ENCODE assay signal across 9 cellular contexts in genomic region chr9:137129089-137129455, GRCh38. TPM values are rescaled to one million over a fixed set of nuclear protein-coding genes. Genes with fewer than 3 reads are reported as not detected.
DNase-seq lines count a peak whose midpoint lies in the region; ATAC-seq and TF ChIP-seq lines count a peak whose summit lies in the region.
"Had no signal": no experiment of that assay in that cellular context is flagged by ENCODE, and none has a peak within 500 bp of the region (broad histone marks: within the 10 kb centered on the region; RNA-seq: fewer than 3 reads in every experiment).

No MANE protein-coding gene starts in this region.

- H3K4me1 ChIP-seq in DND-41 (ENCODE audit: insufficient read depth, low read length) (peaks cover 36% of the 10 kb centered on the region), HCT116 (ENCODE audit: control insufficient read depth in 1 of 2, insufficient read depth in 2 of 2, low read length in 2 of 2) (peaks cover 19 to 37% of the 10 kb centered on the region in 2 experiments; a peak in 3 of 4 replicates), ovary (ENCODE audit: insufficient read depth) (peaks cover 12% of the 10 kb centered on the region)

- peak overlapping the region; percentile 85 to 98 for H3K4me3 ChIP-seq in DND-41 (ENCODE audit: low read depth in 1 of 2, low read length in 2 of 2)
- H3K4me3 ChIP-seq in HCT116 (replicated peaks in 1 of 2; ENCODE audit: low read depth in 1 of 2, low read length in 2 of 2): peak overlapping the region; percentile 85 to 94
- H3K4me3 ChIP-seq in SU-DHL-6 (ENCODE audit: insufficient read depth, low read length, poor library complexity, severe bottlenecking): peak overlapping the region; percentile 61
- peak overlapping the region; percentile 76 for H3K4me3 ChIP-seq in fibroblast of pulmonary artery (replicated peaks; ENCODE audit: low read depth, low read length)
- H3K4me3 ChIP-seq in ovary: peak overlapping the region; percentile 65

- POLR2A ChIA-PET in HCT116 (lab: Charles Lee): interaction anchor here (0.8 to 1.6 kb wide), 7 partner anchors 22 to 112 kb away, joined by 3 to 20 read pairs (median 4); partner anchors contain the start of genes MAN1B1, RNF224 and TPRN

- H3F3A ChIP-seq in SU-DHL-6 (ENCODE audit: insufficient read depth): peaks cover 25% of the 10 kb centered on the region

- TF ChIP-seq EP300 in ovary (IDR thresholded peaks at IDR 0.05): no peak

- no TSS peak for BruUV-seq in HCT116 (replicated peaks; lab: Mats Ljungman, UMichigan)

- ATAC-seq in DND-41 (ENCODE audit: insufficient read depth, low read depth): peak; percentile 0; the same call in 1 of the 3 replicates
- ATAC-seq in HCT116: peak; percentile 16
- ATAC-seq in HG03457 (IDR thresholded peaks at IDR 0.05; ENCODE audit: unreplicated experiment): no peak

- peak overlapping the region; percentile 91 for H3K9ac ChIP-seq in DND-41 (ENCODE audit: low read depth, low read length)
- peak overlapping the region; percentile 97 for H3K9ac ChIP-seq in HCT116 (ENCODE audit: low read length)
- H3K9ac ChIP-seq in SU-DHL-6 (ENCODE audit: low read length): peak overlapping the region; percentile 81

- H3K9me2 ChIP-seq in HCT116 (ENCODE audit: insufficient read depth): no peaks in the 10 kb centered on the region
- H3K9me2 ChIP-seq in SU-DHL-6 (replicated peaks; ENCODE audit: insufficient read depth, low read length): no peaks in the 10 kb centered on the region

- H3K36me3 ChIP-seq in DND-41 (ENCODE audit: insufficient read depth, low read length) (no peaks in the 10 kb centered on the region; the same call in 1 of the 2 replicates), HCT116 (ENCODE audit: control insufficient read depth in 1 of 2, insufficient read depth in 2 of 2, low read length in 2 of 2) (no peaks in the 10 kb centered on the region), SU-DHL-6 (ENCODE audit: low read length) (no peaks in the 10 kb centered on the region), ovary (no peaks in the 10 kb centered on the region)

- no peaks in the 10 kb centered on the region for H3K27me3 ChIP-seq in DND-41 (ENCODE audit: insufficient read depth, low read length, poor library complexity)
- no peaks in the 10 kb centered on the region for H3K27me3 ChIP-seq in HCT116 (ENCODE audit: insufficient read depth, low read length)
- no peaks in the 10 kb centered on the region for H3K27me3 ChIP-seq in SU-DHL-6 (ENCODE audit: low read length)
- H3K27me3 ChIP-seq in ovary: no peaks in the 10 kb centered on the region

- DNase-seq in DND-41 (peak; percentile 33), HCT116 (ENCODE audit: low read depth, low spot score) (no peak), fibroblast of pulmonary artery (ENCODE audit: low read depth) (peak; percentile 17), ovary (no peak), NCI-H524 treated with DMSO at 0.1 percent for 48 hours (lab: John Stamatoyannopoulos, UW) (no peak), DMS153 treated with DMSO at 0.1 percent for 48 hours (lab: John Stamatoyannopoulos, UW; ENCODE audit: unreplicated experiment) (no peak)

- TF ChIP-seq POLR2A in HCT116 (IDR thresholded peaks at IDR 0.05; ENCODE audit: borderline replicate concordance, extremely low read depth, insufficient read depth, insufficient read length) (no peak), ovary (IDR thresholded peaks at IDR 0.05) (no peak)

- no peak for TF ChIP-seq RAD21 in HCT116 (IDR thresholded peaks at IDR 0.05; ENCODE audit: low read depth)

- H3K27ac ChIP-seq in DND-41 (ENCODE audit: low read length): peak overlapping the region; percentile 91
- H3K27ac ChIP-seq in HCT116 (ENCODE audit: low read depth, low read length): peak overlapping the region; percentile 89
- H3K27ac ChIP-seq in SU-DHL-6 (ENCODE audit: low read depth, low read length): peak overlapping the region; percentile 90
- H3K27ac ChIP-seq in ovary: peak overlapping the region in 1 of 2 donors; percentile 31

- 3 to 6% (median 5%) methylated on average over 15 to 26 of the region's 26 CpGs for WGBS in ovary, 3 donors

- H3K4me2 ChIP-seq in DND-41 (ENCODE audit: insufficient read depth, low read length) (peak overlapping the region; percentile 87), HCT116 (ENCODE audit: low read length) (peak overlapping the region; percentile 86), SU-DHL-6 (ENCODE audit: low read depth, low read length, poor library complexity, severe bottlenecking) (peak overlapping the region; percentile 87)

- H4K20me1 ChIP-seq in DND-41 (ENCODE audit: insufficient read depth, low read length): no peaks in the 10 kb centered on the region
- 0 out of 2 replicates have a peak, but pooled peaks cover 3% of the 10 kb centered on the region for H4K20me1 ChIP-seq in HCT116 (ENCODE audit: insufficient read depth)
- H4K20me1 ChIP-seq in SU-DHL-6 (ENCODE audit: low read depth, low read length): no peaks in the 10 kb centered on the region

- intact Hi-C loops in HCT116 (cut with micrococcal nuclease) (no loop called here), ovary (cut with DNase I) (loop anchor here in 1 of 4 donors (5.0 kb wide), 1 partner anchor 98 kb away; the partner anchor contains the start of genes CYSRT1 and RNF224)

- H3K9me3 ChIP-seq in DND-41 (ENCODE audit: insufficient read depth, low read length, severe bottlenecking) (no peaks in the 10 kb centered on the region), HCT116 (ENCODE audit: control insufficient read depth in 1 of 2, insufficient read depth in 1 of 2, low read depth in 1 of 2, low read length in 2 of 2) (no peaks in the 10 kb centered on the region), SU-DHL-6 (ENCODE audit: insufficient read depth, low read length) (no peaks in the 10 kb centered on the region), ovary (peaks cover 0 to 6% of the 10 kb centered on the region in 2 donors)

- H2AFZ ChIP-seq in DND-41 (ENCODE audit: low read depth, low read length): peak overlapping the region; percentile 96
- H2AFZ ChIP-seq in HCT116 (ENCODE audit: low read depth, low read length, poor library complexity, severe bottlenecking): no peak overlapping the region
- H2AFZ ChIP-seq in SU-DHL-6 (ENCODE audit: low read depth, low read length, severe bottlenecking): peak overlapping the region; percentile 90

- TF ChIP-seq CTCF in DND-41 (IDR thresholded peaks at IDR 0.05; ENCODE audit: borderline replicate concordance, extremely low read depth, low read length, poor library complexity, severe bottlenecking) (no peak), HCT116 (IDR thresholded peaks at IDR 0.05 in 2 of 3, conservative IDR thresholded peaks at IDR 0.05 in 1 of 3; ENCODE audit: borderline replicate concordance in 1 of 3, insufficient read depth in 1 of 3, low read depth in 2 of 3, low read length in 2 of 3) (no peak), SU-DHL-6 (IDR thresholded peaks at IDR 0.05; ENCODE audit: insufficient read depth, low read length, poor library complexity, severe bottlenecking) (no peak), fibroblast of pulmonary artery (IDR thresholded peaks at IDR 0.05; ENCODE audit: low read length, missing control alignments) (no peak), ovary (IDR thresholded peaks at IDR 0.05) (no peak)

- RAD21 ChIA-PET in HCT116 (lab: Charles Lee; ENCODE audit: low non-redundant PET in 1 of 2, low total read pairs in 2 of 2, uncharacterized antibody in 2 of 2, unreplicated experiment in 2 of 2): interaction anchor here in 1 of 2 experiments (1.0 kb wide), 2 partner anchors 98 to 108 kb away, joined by 3 read pairs; partner anchors contain the start of gene RNF224

- H3K79me2 ChIP-seq in DND-41 (ENCODE audit: insufficient read depth, low read length): peaks cover 40% of the 10 kb centered on the region
- peaks cover 31% of the 10 kb centered on the region for H3K79me2 ChIP-seq in HCT116 (ENCODE audit: insufficient read depth, low read length)
- H3K79me2 ChIP-seq in SU-DHL-6 (ENCODE audit: insufficient read depth, low read length): peaks cover 15% of the 10 kb centered on the region

- CTCF ChIA-PET in HCT116 (lab: Charles Lee): interaction anchor here (0.9 to 3.3 kb wide), 5 partner anchors 21 to 107 kb away, joined by 3 to 21 read pairs (median 8); partner anchors contain the start of gene RNF224

TF ChIP-seq in HCT116, 20 proteins besides CTCF, POLR2A, EP300 and RAD21:
- no peak for TF ChIP-seq TCF7L2 (IDR thresholded peaks at IDR 0.05; ENCODE audit: borderline replicate concordance, extremely low read depth, insufficient read depth, insufficient read length)
- TF ChIP-seq POLR2AphosphoS5 (IDR thresholded peaks at IDR 0.05; ENCODE audit: low read depth, low read length): no peak
- TF ChIP-seq ZFX (IDR thresholded peaks at IDR 0.05): 0 out of 2 replicates have a peak, but pooled peaks have one; percentile 87
- no peak for TF ChIP-seq EZH2phosphoT487 (IDR thresholded peaks at IDR 0.05; ENCODE audit: borderline replicate concordance)
- TF ChIP-seq YY1 (IDR thresholded peaks at IDR 0.05; ENCODE audit: extremely low read depth, insufficient replicate concordance, low read depth, low read length): no peak
- no peak for TF ChIP-seq ATF3 (IDR thresholded peaks at IDR 0.05)
- no peak for TF ChIP-seq MAX (IDR thresholded peaks at IDR 0.05)

RNA-seq across cellular contexts. Expression of gene GRIN1, which starts 9.9 kb away (rescaled TPM):
- total RNA-seq in HCT116 (2021; ENCODE audit: unreplicated experiment) (23.1 TPM), ovary (under 1 TPM in 1 of 7 donors, not detected in 6; 0.15 TPM)
- polyA plus RNA-seq in HCT116 (2012): 8.6 and 12.5 TPM in 2 replicates
- not detected for polyA plus RNA-seq in ovary
- total RNA-seq: NCI-H460 had no signal

RNA-seq across cellular contexts. Expression of gene DPP7, which starts 14.5 kb away (rescaled TPM):
- total RNA-seq in HCT116 (2021; ENCODE audit: unreplicated experiment): 291 TPM
- 302 and 326 TPM in 2 replicates for polyA plus RNA-seq in HCT116 (2012)
- 100 to 1,000 TPM in 2 of 7 donors, 10 to 100 TPM in 5; 39.8 to 117 (median 95.6) TPM for total RNA-seq in ovary
- polyA plus RNA-seq in ovary: 10 to 100 TPM in 1 of 2 donors, 1 to 10 TPM in 1; 3.0 to 88.7 TPM

RNA-seq across cellular contexts. Expression of gene LRRC26, which starts 40.8 kb away (rescaled TPM):
- 2.4 TPM for total RNA-seq in HCT116 (2021; ENCODE audit: unreplicated experiment)
- 2.1 and 2.9 TPM in 2 replicates for polyA plus RNA-seq in HCT116 (2012)
- 1 to 10 TPM in 1 of 7 donors, under 1 TPM in 1, not detected in 5; 0.23 to 3.0 TPM for total RNA-seq in ovary
- polyA plus RNA-seq in ovary: not detected
- total RNA-seq: NCI-H460 had no signal

RNA-seq across cellular contexts. Expression of gene MAN1B1, which starts 42.3 kb away (rescaled TPM):
- 50.9 TPM for total RNA-seq in HCT116 (2021; ENCODE audit: unreplicated experiment)
- polyA plus RNA-seq in HCT116 (2012): 53.6 and 53.7 TPM in 2 replicates
- total RNA-seq in ovary: 10 to 100 TPM; 30.2 to 55.1 (median 38.6) TPM
- polyA plus RNA-seq in ovary: 100 to 1,000 TPM in 1 of 2 donors, 10 to 100 TPM in 1; 44.0 to 109 TPM

RNA-seq across cellular contexts. Expression of gene TMEM210, which starts 42.8 kb away (rescaled TPM):
- total RNA-seq in HCT116 (2021; ENCODE audit: unreplicated experiment) (not detected), ovary (not detected)
- polyA plus RNA-seq in HCT116 (2012): not detected in 2 replicates
- not detected for polyA plus RNA-seq in ovary
- total RNA-seq: NCI-H460 had no signal

Comparison
In these comparisons a context has a peak if more than half of its experiments do, and no peak if none do; other contexts are left out.
1. DNase-seq: peak in DND-41 (single experiment) and fibroblast of pulmonary artery (single experiment); none in HCT116 (single experiment), ovary (0 of 5), NCI-H524 treated with DMSO at 0.1 percent for 48 hours (single experiment) and DMS153 treated with DMSO at 0.1 percent for 48 hours (single experiment).
2. RNA of gene GRIN1, which starts 9.9 kb away (total RNA-seq): 23.1 TPM in HCT116 (single experiment); 0.15 TPM in ovary; every median in the first group is over 10 times any median in the second.
3. Peak in every context shown above with its lines, with median percentiles within 50 percentile points of each other: H3K4me2 ChIP-seq, H3K4me3 ChIP-seq and H3K9ac ChIP-seq.